8 cellular contexts compared by ENCODE assay signal in genomic region chr12:26940820-26941219, GRCh38. TPM values are rescaled to one million over a fixed set of nuclear protein-coding genes. Genes with fewer than 3 reads are reported as not detected.
DNase-seq lines count a peak whose midpoint lies in the region; ATAC-seq and TF ChIP-seq lines count a peak whose summit lies in the region.

No MANE protein-coding gene starts in this region.

- no peak for TF ChIP-seq EP300 in esophagus muscularis mucosa (IDR thresholded peaks at IDR 0.05)

- H3K27me3 Mint-ChIP-seq in central memory CD8-positive, alpha-beta T cell = no peaks in the 10 kb centered on the region

- POLR2A ChIA-PET in HEK293 (lab: Yijun Ruan, JAX) = no interaction called here

- WGBS in esophagus muscularis mucosa = 65% methylated on average over 4 of the region's 4 CpGs

- no peak for TF ChIP-seq POLR2A in esophagus muscularis mucosa (IDR thresholded peaks at IDR 0.05; ENCODE audit: low read depth)

- H3K9ac ChIP-seq in SK-N-MC (ENCODE audit: insufficient read length) = peak overlapping the region; percentile 95

- H3K36me3 Mint-ChIP-seq in central memory CD8-positive, alpha-beta T cell (ENCODE audit: insufficient read depth) = peaks cover 18% of the 10 kb centered on the region

- CTCF ChIA-PET in HEK293 (lab: Yijun Ruan, JAX) = no interaction called here

- ATAC-seq in central memory CD8-positive, alpha-beta T cell (replicated peaks; ENCODE audit: extremely low read depth, poor library complexity, severe bottlenecking) = no peak
- ATAC-seq in GM19397 (IDR thresholded peaks at IDR 0.05; ENCODE audit: unreplicated experiment) = no peak
- no peak for ATAC-seq in HG03460 (IDR thresholded peaks at IDR 0.05; ENCODE audit: unreplicated experiment)

- no peaks in the 10 kb centered on the region for H3K9me3 Mint-ChIP-seq in central memory CD8-positive, alpha-beta T cell

- intact Hi-C loops in esophagus muscularis mucosa (cut with DNase I) = no loop called here

- peaks cover 71% of the 10 kb centered on the region for H3K4me1 Mint-ChIP-seq in central memory CD8-positive, alpha-beta T cell

- TF ChIP-seq CTCF in HEK293 (tag by site-specific recombination; IDR thresholded peaks at IDR 0.05) (no peak), esophagus muscularis mucosa (IDR thresholded peaks at IDR 0.05) (no peak)

- H3K4me1 ChIP-seq in HEK293 (ENCODE audit: control insufficient read depth, insufficient read depth, low read length) = peaks cover 18% of the 10 kb centered on the region
- peaks cover 35 to 60% (median 53%) of the 10 kb centered on the region in 4 donors for H3K4me1 ChIP-seq in esophagus muscularis mucosa

- H3K27ac ChIP-seq in HEK293 (ENCODE audit: extremely low read depth, low read depth, low read length) = no peak overlapping the region
- H3K27ac ChIP-seq in SK-N-MC = peak overlapping the region; percentile 33; the same call in 1 of the 2 replicates
- H3K27ac ChIP-seq in esophagus muscularis mucosa (replicated peaks in 1 of 4) = no peak overlapping the region

- H3K9me3 ChIP-seq in HEK293 (ENCODE audit: control insufficient read depth, insufficient read depth, low read depth, low read length) (no peaks in the 10 kb centered on the region), SK-N-MC (ENCODE audit: low read depth, low read length) (no peaks in the 10 kb centered on the region), esophagus muscularis mucosa (peaks cover 0 to 4% (median 0%) of the 10 kb centered on the region in 4 donors)

- H3K4me3 ChIP-seq in HEK293 (ENCODE audit: low read depth, low read length) (no peak overlapping the region), SK-N-MC (peak overlapping the region; percentile 91; the same call in 1 of the 2 replicates), esophagus muscularis mucosa (no peak overlapping the region)

- H3K4me3 Mint-ChIP-seq in central memory CD8-positive, alpha-beta T cell = peak overlapping the region; percentile 95

- H3K27me3 ChIP-seq in esophagus muscularis mucosa = no peaks in the 10 kb centered on the region

- no peaks in the 10 kb centered on the region for H3K36me3 ChIP-seq in HEK293 (ENCODE audit: control insufficient read depth in 2 of 2, insufficient read depth in 1 of 2, low read length in 2 of 2)
- no peaks in the 10 kb centered on the region for H3K36me3 ChIP-seq in SK-N-MC (ENCODE audit: insufficient read depth, low read length)
- H3K36me3 ChIP-seq in esophagus muscularis mucosa = no peaks in the 10 kb centered on the region

- DNase-seq in SK-N-MC (ENCODE audit: low read depth, low spot score) (no peak), putamen (ENCODE audit: low spot score) (peak; percentile 44), NCI-H1092 treated with DMSO at 0.1 percent for 48 hours (lab: John Stamatoyannopoulos, UW) (no peak), esophagus muscularis mucosa (ENCODE audit: extremely low spot score) (no peak)
- DNase-seq in central memory CD8-positive, alpha-beta T cell (ENCODE audit: low spot score in 2 of 2) = no peak

- peak overlapping the region; percentile 92 for H3K27ac Mint-ChIP-seq in central memory CD8-positive, alpha-beta T cell (ENCODE audit: low read depth)

TF ChIP-seq in HEK293, 187 proteins besides CTCF, POLR2A, EP300 and RAD21:
- TF ChIP-seq ZNF571 (tag by site-specific recombination; IDR thresholded peaks at IDR 0.05) (no peak), EGR2 (tag by site-specific recombination; IDR thresholded peaks at IDR 0.05; ENCODE audit: low read depth) (0 out of 2 replicates have a peak, but pooled peaks have one; percentile 44), ZSCAN23 (tag by site-specific recombination; IDR thresholded peaks at IDR 0.05) (no peak), ZNF585B (tag by site-specific recombination; IDR thresholded peaks at IDR 0.05) (no peak), ZBTB11 (tag by site-specific recombination; conservative IDR thresholded peaks at IDR 0.05; ENCODE audit: low read depth) (no peak), ZFHX2 (tag by site-specific recombination; conservative IDR thresholded peaks at IDR 0.05) (peak; percentile 23; the same call in 1 of the 2 replicates), SETDB1 (IDR thresholded peaks at IDR 0.05; ENCODE audit: insufficient read length, low read length) (no peak)

RNA-seq across cellular contexts. Expression of gene FGFR1OP2, which starts 2.5 kb away (rescaled TPM):
- 10 to 100 TPM; 52.7 to 65.9 (median 59.4) TPM for total RNA-seq in esophagus muscularis mucosa

RNA-seq across cellular contexts. Expression of gene INTS13, which starts 3.0 kb away (rescaled TPM):
- 10 to 100 TPM; 14.2 to 24.9 (median 22.7) TPM for total RNA-seq in esophagus muscularis mucosa
